In genomic region chr1:1334835-1335234, GRCh38 we compare ENCODE assay signal across 15 cellular contexts.
"Had no signal": no experiment of that assay in that cellular context is flagged by ENCODE, and none has a peak within 500 bp of the region (broad histone marks: within the 10 kb centered on the region; RNA-seq: fewer than 3 reads in every experiment).

No MANE protein-coding gene starts in this region.

- H3K36me3 ChIP-seq: ovary had no signal

- H3K27me3 ChIP-seq: ovary, testis had no signal

- H3K9me3 ChIP-seq: ovary, testis had no signal

- H3K27ac ChIP-seq: ovary, testis had no signal

- DNase-seq: activated CD4-positive, alpha-beta memory T cell treated with anti-CD3 and anti-CD28 coated beads, Interleukin-2, amount 10 ng/mL, durations not matched to agents 7 days and 5 days; activated gamma-delta T cell treated with Interleukin-2 at 50 U/mL for 16 hours; activated naive CD8-positive, alpha-beta T cell treated with anti-CD3 and anti-CD28 coated beads for 36 hours; activated T-cell treated with anti-CD3 and anti-CD28 coated beads, Interleukin-2, amount 50 U/mL, for 48 hours; anterior cingulate cortex; cerebellar nuclear complex; dermis blood vessel endothelial cell; glutamatergic neuron; left ventricle myocardium superior; mesenchymal stem cell; ovary; stimulated activated CD4-positive, alpha-beta T cell treated with anti-CD3 and anti-CD28 coated beads, Interleukin-4, amount 100 ng/mL, for 1 hour; stimulated activated naive CD8-positive, alpha-beta T cell treated with anti-CD3 and anti-CD28 coated beads, Interleukin-15, amount 100 ng/mL, for 72 hours; testis had no signal

- H3K4me3 ChIP-seq: ovary, testis had no signal

- ATAC-seq: esophagus mucosa; left ventricle myocardium superior; stimulated activated naive CD8-positive, alpha-beta T cell treated with anti-CD3 and anti-CD28 coated beads, Interleukin-15, amount 100 ng/mL, for 72 hours had no signal
